8 cellular contexts compared by ENCODE assay signal in the genomic region with DNA sequence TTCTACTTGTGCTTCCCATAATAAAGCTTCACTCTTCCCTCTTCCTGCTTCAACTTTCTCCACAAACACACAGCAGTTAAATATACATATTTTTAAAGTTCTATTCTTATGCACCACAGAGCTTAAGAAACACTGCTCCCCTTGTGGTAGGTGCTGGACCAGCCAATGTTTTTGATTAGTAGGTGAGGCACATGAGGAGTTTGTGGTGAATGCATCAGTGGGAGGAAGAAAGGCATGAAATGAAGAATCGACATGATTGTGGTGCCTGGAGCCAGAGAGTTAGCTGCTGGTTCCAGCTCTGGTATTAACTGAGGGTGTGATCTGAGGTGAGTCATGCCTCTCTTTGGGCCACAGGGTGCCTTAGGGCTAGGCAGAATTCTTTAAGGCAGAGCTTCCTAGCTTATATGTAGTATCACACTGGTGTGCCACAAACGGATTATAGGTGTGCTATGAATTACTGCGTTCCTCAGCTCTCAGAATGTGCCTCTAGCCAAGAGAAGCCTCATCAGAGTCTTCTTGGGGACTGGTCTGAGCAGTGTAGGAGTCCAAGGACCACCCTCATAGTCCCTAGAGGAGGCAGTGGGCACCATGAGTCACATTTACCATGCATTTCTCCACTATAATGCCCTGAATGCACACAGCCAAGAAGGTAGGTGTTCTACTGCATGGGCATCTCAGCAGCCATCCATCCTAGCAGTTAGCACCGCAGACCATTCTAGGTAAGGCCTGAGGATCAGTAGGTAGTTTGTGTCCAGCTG.
A peak's percentile ranks its signal among the peaks of the same experiment; 100 is the strongest.
DNase-seq lines count a peak whose midpoint lies in the region; ATAC-seq and TF ChIP-seq lines count a peak whose summit lies in the region.

No MANE protein-coding gene starts in this region.

- peak; percentile 58 for ATAC-seq in GM21825 (IDR thresholded peaks at IDR 0.05; ENCODE audit: unreplicated experiment)

- no peak overlapping the region for H3K4me3 ChIP-seq in fibroblast of villous mesenchyme (ENCODE audit: low read depth, low read length)

- in situ Hi-C loops in KBM-7 (cut with MboI; ENCODE audit: low pct_unique_long_range_greater_than_20kb, low sequenced_read_pairs): no loop called here

- TF ChIP-seq CTCF in GM12874 (IDR thresholded peaks at IDR 0.05; ENCODE audit: insufficient read depth, low read depth, low read length) (peak; percentile 55), fibroblast of villous mesenchyme (IDR thresholded peaks at IDR 0.05; ENCODE audit: insufficient read depth, low read depth, low read length) (peak; percentile 58)

- DNase-seq in KBM-7 (peak; percentile 79), fibroblast of villous mesenchyme (ENCODE audit: low read depth) (peak; percentile 65), cortex of kidney (lab: John Stamatoyannopoulos, UW) (no peak)
- peak; percentile 50 to 65 for DNase-seq in activated CD4-positive, alpha-beta T cell treated with anti-CD3 and anti-CD28 coated beads, Interleukin-2, amount 50 U/mL, for 48 hours
- peak; percentile 10 to 29 for DNase-seq in stimulated activated CD8-positive, alpha-beta memory T cell treated with anti-CD3 and anti-CD28 coated beads, Interleukin-7, amount 100 ng/mL, for 4 hours (ENCODE audit: low read depth in 2 of 2)
- no peak for DNase-seq in effector CD8-positive, alpha-beta T cell (lab: John Stamatoyannopoulos, UW)

Comparison
In these comparisons a context has a peak if more than half of its experiments do, and no peak if none do; other contexts are left out.
1. DNase-seq: peak in KBM-7 (single experiment), activated CD4-positive, alpha-beta T cell treated with anti-CD3 and anti-CD28 coated beads, Interleukin-2, amount 50 U/mL, for 48 hours (2 of 2), fibroblast of villous mesenchyme (single experiment) and stimulated activated CD8-positive, alpha-beta memory T cell treated with anti-CD3 and anti-CD28 coated beads, Interleukin-7, amount 100 ng/mL, for 4 hours (2 of 2); none in effector CD8-positive, alpha-beta T cell (single experiment) and cortex of kidney (single experiment).